Comparison of ENCODE assay signal across 28 cellular contexts in genomic region chr11:59698506-59698905, GRCh38. TPM values are rescaled to one million over a fixed set of nuclear protein-coding genes. Genes with fewer than 3 reads are reported as not detected.
"Had no signal": no experiment of that assay in that cellular context is flagged by ENCODE, and none has a peak within 500 bp of the region (broad histone marks: within the 10 kb centered on the region; RNA-seq: fewer than 3 reads in every experiment).

No MANE protein-coding gene starts in this region.

- H3K9me3 ChIP-seq: adrenal gland had no signal

- H3K36me3 ChIP-seq: adrenal gland had no signal

- ATAC-seq: activated CD4-positive, alpha-beta T cell treated with anti-CD3 and anti-CD28 coated beads for 36 hours; activated CD8-positive, alpha-beta T cell treated with anti-CD3 and anti-CD28 coated beads for 36 hours; activated T-cell treated with anti-CD3 and anti-CD28 coated beads, Interleukin-2, amount 50 U/mL, for 72 hours had no signal

- H3K27me3 ChIP-seq: adrenal gland had no signal

- H3K4me3 ChIP-seq: adrenal gland had no signal

- H3K4me1 ChIP-seq: adrenal gland had no signal

- DNase-seq: activated CD4-positive, alpha-beta T cell treated with anti-CD3 and anti-CD28 coated beads for 36 hours; activated CD4-positive, alpha-beta T cell treated with anti-CD3 and anti-CD28 coated beads, Interleukin-2, amount 50 U/mL, for 1 hour; activated CD8-positive, alpha-beta memory T cell treated with anti-CD3 and anti-CD28 coated beads, Interleukin-2, amount 50 U/mL, for 4 hours; activated CD8-positive, alpha-beta T cell treated with anti-CD3 and anti-CD28 coated beads for 36 hours; activated gamma-delta T cell treated with Interleukin-2 at 50 U/mL for 16 hours; activated naive CD4-positive, alpha-beta T cell treated with anti-CD3 and anti-CD28 coated beads, Interleukin-2, amount 10 ng/mL, durations not matched to agents 7 days and 5 days; activated naive CD8-positive, alpha-beta T cell treated with anti-CD3 and anti-CD28 coated beads for 36 hours; activated T-cell treated with anti-CD3 and anti-CD28 coated beads, Interleukin-2, amount 50 U/mL, for 72 hours; adrenal gland; aorta; Kasumi-1; KBM-7; NCI-H1092; NCI-H1417; NCI-H1930; NCI-H2107; NCI-H2171 treated with DMSO at 0.1 percent for 48 hours; NCI-H226; NCI-H526; NCI-H774; SIG-M5; T-helper 2 cell had no signal

- H3K27ac ChIP-seq: adrenal gland, VCaP had no signal

- FAIRE-seq: bronchial epithelial cell had no signal

RNA-seq across cellular contexts. Expression of gene OR10V1, which starts 15.1 kb away (rescaled TPM):
- total RNA-seq: activated CD4-positive, alpha-beta T cell treated with anti-CD3 and anti-CD28 coated beads for 36 hours; activated CD8-positive, alpha-beta T cell treated with anti-CD3 and anti-CD28 coated beads for 36 hours; activated naive CD8-positive, alpha-beta T cell treated with anti-CD3 and anti-CD28 coated beads for 36 hours; activated T-cell treated with anti-CD3 and anti-CD28 coated beads, Interleukin-2, amount 50 U/mL, for 72 hours; activated T-helper 2 cell treated with anti-CD3 and anti-CD28 coated beads, Interferon-gamma antibody, Interleukin-2, Interleukin-4, amounts not matched to agents 10 μg/mL and 5 μg/mL and 100 μg/mL, durations not matched to agents 14 hours and 24 hours and 36 hours; adrenal gland; aorta; bronchial epithelial cell; NCI-H460; OCI-LY7; RPMI7951 had no signal
- polyA plus RNA-seq: adrenal gland, aorta had no signal
